Comparison of ENCODE assay signal across 6 cellular contexts in the genomic region with DNA sequence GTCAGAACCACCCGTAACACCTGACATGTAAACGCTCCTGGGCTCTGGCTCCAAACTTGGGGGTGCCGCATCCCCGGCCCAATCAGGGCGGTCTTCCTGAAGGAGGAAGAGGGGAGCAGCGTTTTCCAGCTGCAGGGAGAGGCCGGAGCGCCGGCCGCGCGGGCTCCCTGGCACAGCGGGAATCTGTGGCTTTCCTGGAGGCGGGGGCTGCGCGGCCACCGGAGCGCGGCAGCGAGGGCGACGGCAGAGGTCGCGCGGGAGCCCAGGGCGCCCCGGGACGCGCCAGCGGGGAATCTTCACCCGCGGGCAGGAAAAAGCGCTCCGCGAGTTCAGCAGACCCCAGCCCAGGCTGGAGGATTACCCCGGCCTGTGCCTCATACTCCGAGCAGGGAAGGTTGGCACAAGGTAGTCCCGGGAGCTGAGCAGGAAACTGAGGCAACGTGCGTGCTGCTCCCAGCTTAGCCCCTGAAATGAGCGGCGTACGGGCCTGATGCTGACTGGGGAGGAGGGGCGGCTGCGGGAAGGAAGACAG.
A peak's percentile ranks its signal among the peaks of the same experiment; 100 is the strongest.
DNase-seq lines count a peak whose midpoint lies in the region; ATAC-seq and TF ChIP-seq lines count a peak whose summit lies in the region.

No MANE protein-coding gene starts in this region.

- POLR2A ChIA-PET in AG04449 (lab: Yijun Ruan, JAX): no interaction called here

- peak overlapping the region; percentile 49 for H3K4me3 ChIP-seq in AG04449 (ENCODE audit: low read depth, low read length)
- peak overlapping the region; percentile 51 for H3K4me3 ChIP-seq in iPS-11a (ENCODE audit: low read depth, low read length)

- ATAC-seq in GM21526 (IDR thresholded peaks at IDR 0.05; ENCODE audit: low FRiP score, unreplicated experiment): peak; percentile 17

- CTCF ChIA-PET in AG04449 (lab: Yijun Ruan, JAX): interaction anchor here (0.7 to 20.9 kb wide), 24 partner anchors 9 to 360 kb away, joined by 3 to 331 read pairs (median 5); a partner anchor contains a TSS

- no peak for DNase-seq in AG04449 (ENCODE audit: low read depth, low spot score)
- peak; percentile 44 for DNase-seq in RPMI8226
- DNase-seq in NCI-H187 treated with DMSO at 0.1 percent for 48 hours (lab: John Stamatoyannopoulos, UW): no peak
- DNase-seq in NCI-H187 (lab: John Stamatoyannopoulos, UW): no peak

- no peak for TF ChIP-seq CTCF in AG04449 (IDR thresholded peaks at IDR 0.05; ENCODE audit: insufficient read depth, low read length, missing control alignments)
